13 cellular contexts compared by ENCODE assay signal in genomic region chr7:12291870-12292269, GRCh38.
DNase-seq lines count a peak whose midpoint lies in the region; ATAC-seq and TF ChIP-seq lines count a peak whose summit lies in the region.
"Had no signal": no experiment of that assay in that cellular context is flagged by ENCODE, and none has a peak within 500 bp of the region (broad histone marks: within the 10 kb centered on the region; RNA-seq: fewer than 3 reads in every experiment).

No MANE protein-coding gene starts in this region.

- no peaks in the 10 kb centered on the region for H3K36me3 Mint-ChIP-seq in natural killer cell
- no peaks in the 10 kb centered on the region for H3K36me3 Mint-ChIP-seq in natural killer cell treated with Interleukin-12 subunit alpha and Interleukin-12 subunit beta and Interleukin-15 and Interleukin-18, amount 100 ng/mL, for 72 hours

- no peak for ATAC-seq in natural killer cell
- no peak for ATAC-seq in natural killer cell treated with Interleukin-12 subunit alpha and Interleukin-12 subunit beta and Interleukin-15 and Interleukin-18, amount 100 ng/mL, for 72 hours
- peak; percentile 60 for ATAC-seq in HG03442 (IDR thresholded peaks at IDR 0.05; ENCODE audit: unreplicated experiment)
- ATAC-seq in Right ventricle myocardium superior (ENCODE audit: poor library complexity), result no peak
- ATAC-seq: mucosa of descending colon had no signal

- TF ChIP-seq CTCF in natural killer cell (IDR thresholded peaks at IDR 0.05) (peak; percentile 24), choroid plexus epithelial cell (conservative IDR thresholded peaks at IDR 0.05; ENCODE audit: low read depth, low read length) (peak; percentile 66)

- no peak overlapping the region for H3K4me3 ChIP-seq in choroid plexus epithelial cell (ENCODE audit: low read depth, low read length)
- H3K4me3 ChIP-seq: ascending aorta, mucosa of descending colon had no signal

- H3K27me3 Mint-ChIP-seq in natural killer cell (ENCODE audit: low read depth in 2 of 2), result peaks cover 9 to 11% of the 10 kb centered on the region in 2 donors
- peaks cover 0 to 8% of the 10 kb centered on the region in 2 donors for H3K27me3 Mint-ChIP-seq in natural killer cell treated with Interleukin-12 subunit alpha and Interleukin-12 subunit beta and Interleukin-15 and Interleukin-18, amount 100 ng/mL, for 72 hours

- H3K4me1 Mint-ChIP-seq in natural killer cell, result no peaks in the 10 kb centered on the region
- peaks cover 0 to 6% of the 10 kb centered on the region in 2 donors for H3K4me1 Mint-ChIP-seq in natural killer cell treated with Interleukin-12 subunit alpha and Interleukin-12 subunit beta and Interleukin-15 and Interleukin-18, amount 100 ng/mL, for 72 hours (ENCODE audit: low read depth in 2 of 2)
- H3K4me1 Mint-ChIP-seq: CD8-positive, alpha-beta memory T cell had no signal

- DNase-seq in natural killer cell (no peak), choroid plexus epithelial cell (ENCODE audit: low read depth) (peak; percentile 36), iPS-NIHi7 (ENCODE audit: extremely low spot score) (no peak), epidermal melanocyte (ENCODE audit: insufficient read length, low spot score) (no peak), ecto neural progenitor cell (ENCODE audit: low spot score) (no peak), Right ventricle myocardium superior (no peak)
- no peak for DNase-seq in natural killer cell treated with Interleukin-12 subunit alpha and Interleukin-12 subunit beta and Interleukin-15 and Interleukin-18, amount 100 ng/mL, for 72 hours (ENCODE audit: low spot score)
- DNase-seq: activated CD4-positive, alpha-beta memory T cell treated with anti-CD3 and anti-CD28 coated beads for 36 hours; CD8-positive, alpha-beta memory T cell; mucosa of descending colon; OCI-M1 had no signal

- H3K4me3 Mint-ChIP-seq in natural killer cell, result no peak overlapping the region
- no peak overlapping the region for H3K4me3 Mint-ChIP-seq in natural killer cell treated with Interleukin-12 subunit alpha and Interleukin-12 subunit beta and Interleukin-15 and Interleukin-18, amount 100 ng/mL, for 72 hours
- H3K4me3 Mint-ChIP-seq: activated CD4-positive, alpha-beta memory T cell treated with anti-CD3 and anti-CD28 coated beads for 36 hours; CD8-positive, alpha-beta memory T cell had no signal

- H3K9me3 Mint-ChIP-seq in natural killer cell, result peaks cover 0 to 2% of the 10 kb centered on the region in 2 donors
- H3K9me3 Mint-ChIP-seq in natural killer cell treated with Interleukin-12 subunit alpha and Interleukin-12 subunit beta and Interleukin-15 and Interleukin-18, amount 100 ng/mL, for 72 hours, result no peaks in the 10 kb centered on the region

- no peak overlapping the region for H3K27ac Mint-ChIP-seq in natural killer cell
- no peak overlapping the region for H3K27ac Mint-ChIP-seq in natural killer cell treated with Interleukin-12 subunit alpha and Interleukin-12 subunit beta and Interleukin-15 and Interleukin-18, amount 100 ng/mL, for 72 hours
- H3K27ac Mint-ChIP-seq: activated CD4-positive, alpha-beta memory T cell treated with anti-CD3 and anti-CD28 coated beads for 36 hours; CD8-positive, alpha-beta memory T cell had no signal

- intact Hi-C loops in natural killer cell (cut with micrococcal nuclease), result no loop called here
- intact Hi-C loops in Right ventricle myocardium superior (cut with DNase I), result no loop called here
